Comparison of ENCODE assay signal across 29 cellular contexts in the genomic region with DNA sequence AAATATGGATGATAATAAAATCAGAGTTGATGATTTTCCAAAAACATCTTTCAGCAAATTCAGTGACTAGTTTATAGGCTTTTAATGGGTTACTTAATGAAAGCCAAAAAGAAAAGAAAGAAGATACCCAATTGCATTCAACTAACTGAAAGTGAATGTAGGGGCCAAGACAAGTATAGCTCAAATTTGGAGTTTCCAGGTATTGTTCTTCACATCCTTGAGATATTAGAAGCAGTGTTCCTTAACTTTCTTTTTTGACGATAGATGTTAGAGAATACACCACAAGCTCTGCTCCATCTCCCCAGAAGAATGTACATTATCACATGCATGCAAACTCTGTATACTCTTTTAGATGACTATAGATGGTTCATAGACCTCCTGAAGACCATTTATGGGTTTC.
"Had no signal": no experiment of that assay in that cellular context is flagged by ENCODE, and none has a peak within 500 bp of the region (broad histone marks: within the 10 kb centered on the region; RNA-seq: fewer than 3 reads in every experiment).

No MANE protein-coding gene starts in this region.

- H3K9me3 ChIP-seq: ovary, psoas muscle, right lobe of liver, sigmoid colon, stomach, thoracic aorta, thyroid gland, tibial nerve, upper lobe of left lung, vagina had no signal

- H3K4me3 Mint-ChIP-seq: natural killer cell; nephron; neural progenitor cell; stimulated activated effector memory CD8-positive, alpha-beta T cell treated with anti-CD3 and anti-CD28 coated beads, Interleukin-12 subunit alpha, Interleukin-12 subunit beta, amount 100 ng/mL, for 72 hours; stimulated activated naive B cell treated with anti-CD40 and anti-IgM and Interleukin-4, amounts not matched to agents 10 μg/mL and 1 μg/mL and 100 μg/mL, for 72 hours; stimulated activated naive CD8-positive, alpha-beta T cell treated with anti-CD3 and anti-CD28 coated beads, Interleukin-15, Interleukin-2, amounts not matched to agents 100 ng/mL and 50 ng/mL, for 24 hours had no signal

- H3K9ac ChIP-seq: neural progenitor cell, parathyroid adenoma had no signal

- DNase-seq: natural killer cell; occipital lobe; ovary; posterior cingulate gyrus; psoas muscle; right cardiac atrium; right lobe of liver; sigmoid colon; small intestine; stimulated activated CD4-positive, alpha-beta T cell treated with anti-CD3 and anti-CD28 coated beads, Interleukin-15, amount 100 ng/mL, for 24 hours; stimulated activated CD4-positive, alpha-beta T cell treated with anti-CD3 and anti-CD28 coated beads, Interleukin-2, amount 100 ng/mL, for 24 hours; stimulated activated CD4-positive, alpha-beta T cell treated with anti-CD3 and anti-CD28 coated beads, Interleukin-2, amount 100 ng/mL, for 48 hours; stimulated activated CD4-positive, alpha-beta T cell treated with anti-CD3 and anti-CD28 coated beads, Interleukin-4, amount 100 ng/mL, for 24 hours; stimulated activated naive B cell treated with anti-CD40 and anti-IgM and Interleukin-4, amounts not matched to agents 10 μg/mL and 1 μg/mL and 100 μg/mL, for 72 hours; stimulated activated naive CD4-positive, alpha-beta T cell treated with Interleukin-2 at 50 U/mL for 16 hours; stomach; thyroid gland; trophoblast cell; upper lobe of left lung had no signal

- H3K27ac ChIP-seq: neural progenitor cell, ovary, parathyroid adenoma, psoas muscle, right lobe of liver, sigmoid colon, stomach, thoracic aorta, thyroid gland, tibial nerve, upper lobe of left lung, vagina had no signal

- H3K36me3 Mint-ChIP-seq: natural killer cell had no signal

- H3K9me3 Mint-ChIP-seq: natural killer cell; stimulated activated effector memory CD8-positive, alpha-beta T cell treated with anti-CD3 and anti-CD28 coated beads, Interleukin-12 subunit alpha, Interleukin-12 subunit beta, amount 100 ng/mL, for 72 hours; stimulated activated naive B cell treated with anti-CD40 and anti-IgM and Interleukin-4, amounts not matched to agents 10 μg/mL and 1 μg/mL and 100 μg/mL, for 72 hours; stimulated activated naive CD8-positive, alpha-beta T cell treated with anti-CD3 and anti-CD28 coated beads, Interleukin-15, Interleukin-2, amounts not matched to agents 100 ng/mL and 50 ng/mL, for 24 hours had no signal

- H3K4me3 ChIP-seq: neural progenitor cell, ovary, psoas muscle, right lobe of liver, sigmoid colon, stomach, thoracic aorta, thyroid gland, tibial nerve, upper lobe of left lung, vagina had no signal

- H3K36me3 ChIP-seq: neural progenitor cell, ovary, right lobe of liver, sigmoid colon, stomach, thoracic aorta, thyroid gland, tibial nerve, upper lobe of left lung, vagina had no signal

- ATAC-seq: natural killer cell; psoas muscle; stimulated activated effector memory CD8-positive, alpha-beta T cell treated with anti-CD3 and anti-CD28 coated beads, Interleukin-12 subunit alpha, Interleukin-12 subunit beta, amount 100 ng/mL, for 72 hours; stimulated activated naive B cell treated with anti-CD40 and anti-IgM and Interleukin-4, amounts not matched to agents 10 μg/mL and 1 μg/mL and 100 μg/mL, for 72 hours had no signal

- FAIRE-seq: small intestine, urothelium cell line had no signal

- H2AFZ ChIP-seq: neural progenitor cell, parathyroid adenoma had no signal

- H3K4me2 ChIP-seq: neural progenitor cell had no signal

- H3K4me1 ChIP-seq: neural progenitor cell had no signal

- H3K27me3 Mint-ChIP-seq: progenitor cell of endocrine pancreas; stimulated activated naive B cell treated with anti-CD40 and anti-IgM and Interleukin-4, amounts not matched to agents 10 μg/mL and 1 μg/mL and 100 μg/mL, for 72 hours; stimulated activated naive CD8-positive, alpha-beta T cell treated with anti-CD3 and anti-CD28 coated beads, Interleukin-15, Interleukin-2, amounts not matched to agents 100 ng/mL and 50 ng/mL, for 24 hours had no signal

- H3K27me3 ChIP-seq: neural progenitor cell, ovary, right lobe of liver, sigmoid colon, stomach, thyroid gland, tibial nerve, upper lobe of left lung, vagina had no signal

- H3K79me2 ChIP-seq: parathyroid adenoma had no signal

- H3K27ac Mint-ChIP-seq: natural killer cell; neural progenitor cell; progenitor cell of endocrine pancreas; stimulated activated effector memory CD8-positive, alpha-beta T cell treated with anti-CD3 and anti-CD28 coated beads, Interleukin-12 subunit alpha, Interleukin-12 subunit beta, amount 100 ng/mL, for 72 hours; stimulated activated naive B cell treated with anti-CD40 and anti-IgM and Interleukin-4, amounts not matched to agents 10 μg/mL and 1 μg/mL and 100 μg/mL, for 72 hours; stimulated activated naive CD8-positive, alpha-beta T cell treated with anti-CD3 and anti-CD28 coated beads, Interleukin-15, Interleukin-2, amounts not matched to agents 100 ng/mL and 50 ng/mL, for 24 hours had no signal
